ENCODE assay signal across 10 cellular contexts in genomic region chr2:142872900-142873724, GRCh38. TPM values are rescaled to one million over a fixed set of nuclear protein-coding genes. Genes with fewer than 3 reads are reported as not detected.
DNase-seq lines count a peak whose midpoint lies in the region; ATAC-seq, FAIRE-seq and TF ChIP-seq lines count a peak whose summit lies in the region.
"Had no signal": no experiment of that assay in that cellular context is flagged by ENCODE, and none has a peak within 500 bp of the region (broad histone marks: within the 10 kb centered on the region; RNA-seq: fewer than 3 reads in every experiment).

No MANE protein-coding gene starts in this region.

- H3K9me3 ChIP-seq in RWPE2 (ENCODE audit: severe bottlenecking) (no peaks in the 10 kb centered on the region), stomach (no peaks in the 10 kb centered on the region), sigmoid colon (no peaks in the 10 kb centered on the region)

- H3K27ac ChIP-seq in RWPE2 (ENCODE audit: poor library complexity, severe bottlenecking) (peak overlapping the region; percentile 95), stomach (peak overlapping the region in 3 of 5 donors; percentile 56 to 86 (median 70)), sigmoid colon (no peak overlapping the region)

- DNase-seq in GM19239 (ENCODE audit: insufficient read length, low spot score) (no peak), RWPE2 (ENCODE audit: low spot score) (no peak), fibroblast of gingiva (ENCODE audit: low read depth) (peak; percentile 96), stomach (no peak), sigmoid colon (no peak), NCI-H2029 treated with DMSO at 0.1 percent for 48 hours (lab: John Stamatoyannopoulos, UW) (no peak)
- no peak for DNase-seq in stimulated activated CD4-positive, alpha-beta T cell treated with anti-CD3 and anti-CD28 coated beads, Interleukin-4, amount 100 ng/mL, for 4 hours
- DNase-seq: activated CD4-positive, alpha-beta T cell treated with anti-CD3 and anti-CD28 coated beads for 48 hours had no signal

- H3K36me3 ChIP-seq in RWPE2 (ENCODE audit: low read depth) (no peaks in the 10 kb centered on the region), stomach (no peaks in the 10 kb centered on the region), sigmoid colon (no peaks in the 10 kb centered on the region)

- intact Hi-C loops in stomach (cut with DNase I; ENCODE audit: low total_unique reads) (no loop called here), sigmoid colon (cut with DNase I) (no loop called here)

- H3K4me3 ChIP-seq in RWPE2 (ENCODE audit: severe bottlenecking) (no peak overlapping the region), stomach (no peak overlapping the region), sigmoid colon (no peak overlapping the region)

- ATAC-seq in RWPE2 (ENCODE audit: low read depth): peak; percentile 18; the same call in 1 of the 3 replicates
- ATAC-seq: activated naive CD4-positive, alpha-beta T cell treated with anti-CD3 and anti-CD28 coated beads, Interleukin-2, amount 50 U/mL, for 72 hours had no signal

- peak; percentile 88 for FAIRE-seq in GM19239 (lab: Jason Lieb, UNC)
- FAIRE-seq: frontal cortex had no signal

- TF ChIP-seq EP300 in stomach (IDR thresholded peaks at IDR 0.05) (no peak), sigmoid colon (IDR thresholded peaks at IDR 0.05) (peak in 2 of 4 donors; percentile 67 to 75)

- 79 to 88% (median 84%) methylated on average over 6 of the region's 6 CpGs for WGBS in stomach, 5 donors
- WGBS in sigmoid colon, 2 donors: 83 to 85% methylated on average over 6 of the region's 6 CpGs

- TF ChIP-seq POLR2A in stomach (IDR thresholded peaks at IDR 0.05) (no peak), sigmoid colon (IDR thresholded peaks at IDR 0.05) (no peak)

- H3K27me3 ChIP-seq in RWPE2 (ENCODE audit: insufficient read depth, poor library complexity, severe bottlenecking) (no peaks in the 10 kb centered on the region), stomach (no peaks in the 10 kb centered on the region), sigmoid colon (no peaks in the 10 kb centered on the region)

- H3K4me1 ChIP-seq in RWPE2 (ENCODE audit: insufficient read depth, poor library complexity, severe bottlenecking) (peaks cover 42% of the 10 kb centered on the region), stomach (peaks cover 0 to 9% (median 8%) of the 10 kb centered on the region in 4 donors), sigmoid colon (no peaks in the 10 kb centered on the region)

- no peak for TF ChIP-seq CTCF in RWPE2 (IDR thresholded peaks at IDR 0.05; ENCODE audit: poor library complexity, severe bottlenecking)
- no peak for TF ChIP-seq CTCF in stomach (IDR thresholded peaks at IDR 0.05)
- no peak for TF ChIP-seq CTCF in sigmoid colon (IDR thresholded peaks at IDR 0.05)

RNA-seq across cellular contexts. Expression of gene KYNU, which starts 4.4 kb away (rescaled TPM):
- total RNA-seq in stomach (10 to 100 TPM in 1 of 5 donors, 1 to 10 TPM in 3, not detected in 1; 2.2 to 39.4 (median 7.5) TPM), sigmoid colon (1 to 10 TPM; 1.1 to 2.3 (median 1.8) TPM)
- polyA plus RNA-seq in stomach (1 to 10 TPM; 2.1 to 3.9 (median 2.9) TPM), sigmoid colon (1 to 10 TPM; 1.2 to 4.6 (median 3.9) TPM)
- total RNA-seq: activated naive CD4-positive, alpha-beta T cell treated with anti-CD3 and anti-CD28 coated beads, Interleukin-2, amount 50 U/mL, for 72 hours had no signal

Comparison
In these comparisons a context has a peak if more than half of its experiments do, and no peak if none do; other contexts are left out.
1. H3K27ac ChIP-seq: peak in RWPE2 (single experiment) and stomach (3 of 5); none in sigmoid colon (0 of 4).